ENCODE assay signal across 20 cellular contexts in the genomic region with DNA sequence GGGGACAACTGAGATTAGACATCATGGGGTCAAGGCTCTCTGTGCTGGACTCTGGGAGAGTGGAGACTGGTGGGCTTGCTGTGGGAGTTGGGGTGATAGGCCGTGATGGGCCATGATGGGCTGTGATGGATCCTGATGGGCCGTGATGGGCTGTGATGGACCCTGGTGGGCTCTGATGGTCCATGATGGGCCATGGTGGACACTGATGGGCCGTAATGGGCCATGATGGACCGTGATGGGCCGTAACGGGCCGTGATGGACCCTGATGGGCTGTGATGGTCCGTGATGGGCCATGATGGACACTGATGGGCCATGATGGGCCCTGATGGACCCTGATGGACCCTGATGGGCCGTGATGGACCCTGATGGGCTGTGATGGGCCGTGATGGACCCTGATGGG.
"Had no signal": no experiment of that assay in that cellular context is flagged by ENCODE, and none has a peak within 500 bp of the region (broad histone marks: within the 10 kb centered on the region; RNA-seq: fewer than 3 reads in every experiment).

No MANE protein-coding gene starts in this region.

- DNase-seq: activated CD4-positive, alpha-beta T cell treated with anti-CD3 and anti-CD28 coated beads, Interleukin-2, amount 10 ng/mL, durations not matched to agents 24 days and 14 days; activated CD4-positive, CD25-positive, alpha-beta regulatory T cell; activated CD8-positive, alpha-beta T cell treated with anti-CD3 and anti-CD28 coated beads for 36 hours; activated gamma-delta T cell treated with Interleukin-2 at 50 U/mL for 16 hours; activated T-cell treated with anti-CD3 and anti-CD28 coated beads, Interleukin-2, amount 50 U/mL, for 48 hours; aorta; brain microvascular endothelial cell; cerebellar nuclear complex; effector CD8-positive, alpha-beta T cell; gastrocnemius medialis; mesenchymal stem cell; naive thymus-derived CD4-positive, alpha-beta T cell; spleen; stimulated activated CD4-positive, alpha-beta T cell treated with anti-CD3 and anti-CD28 coated beads, Interleukin-4, amount 100 ng/mL, for 4 hours; stimulated activated naive CD4-positive, alpha-beta T cell had no signal

- H3K36me3 ChIP-seq: neutrophil had no signal

- H2AFZ ChIP-seq: parathyroid adenoma had no signal

- ATAC-seq: activated CD8-positive, alpha-beta T cell treated with anti-CD3 and anti-CD28 coated beads for 36 hours; naive thymus-derived CD4-positive, alpha-beta T cell had no signal

- H3K4me3 ChIP-seq: gastrocnemius medialis, heart left ventricle, SK-N-MC, spleen had no signal

- H3K4me1 ChIP-seq: parathyroid adenoma had no signal

- H3K9ac ChIP-seq: parathyroid adenoma had no signal

- H3K27ac ChIP-seq: brain microvascular endothelial cell, neutrophil, parathyroid adenoma, SK-N-MC, spleen had no signal

- H3K9me3 ChIP-seq: gastrocnemius medialis, heart left ventricle, neutrophil, spleen had no signal

- H3K27ac Mint-ChIP-seq: activated CD4-positive, alpha-beta T cell treated with anti-CD3 and anti-CD28 coated beads, Interleukin-2, amount 10 ng/mL, durations not matched to agents 24 days and 14 days; dendritic cell treated with granulocyte-macrophage colony-stimulating factor and Interleukin-4, amounts not matched to agents 40 ng/mL and 50 ng/mL, for 4 days had no signal

- H3K9me3 Mint-ChIP-seq: activated CD4-positive, alpha-beta T cell treated with anti-CD3 and anti-CD28 coated beads, Interleukin-2, amount 10 ng/mL, durations not matched to agents 24 days and 14 days; activated CD8-positive, alpha-beta T cell treated with anti-CD3 and anti-CD28 coated beads for 36 hours; dendritic cell treated with granulocyte-macrophage colony-stimulating factor and Interleukin-4, amounts not matched to agents 40 ng/mL and 50 ng/mL, for 4 days; naive thymus-derived CD4-positive, alpha-beta T cell had no signal

- H3K4me3 Mint-ChIP-seq: activated CD4-positive, alpha-beta T cell treated with anti-CD3 and anti-CD28 coated beads, Interleukin-2, amount 10 ng/mL, durations not matched to agents 24 days and 14 days; activated CD8-positive, alpha-beta T cell treated with anti-CD3 and anti-CD28 coated beads for 36 hours; dendritic cell treated with granulocyte-macrophage colony-stimulating factor and Interleukin-4, amounts not matched to agents 40 ng/mL and 50 ng/mL, for 4 days; naive thymus-derived CD4-positive, alpha-beta T cell had no signal

- H3K27me3 Mint-ChIP-seq: activated CD4-positive, alpha-beta T cell treated with anti-CD3 and anti-CD28 coated beads, Interleukin-2, amount 10 ng/mL, durations not matched to agents 24 days and 14 days; activated CD8-positive, alpha-beta T cell treated with anti-CD3 and anti-CD28 coated beads for 36 hours; dendritic cell treated with granulocyte-macrophage colony-stimulating factor and Interleukin-4, amounts not matched to agents 40 ng/mL and 50 ng/mL, for 4 days; naive thymus-derived CD4-positive, alpha-beta T cell had no signal

- H3K27me3 ChIP-seq: brain microvascular endothelial cell, gastrocnemius medialis, heart left ventricle, neutrophil, spleen had no signal
